2 cellular contexts compared by ENCODE assay signal in genomic region chr9:2788948-2789347, GRCh38.
TF ChIP-seq lines count a peak whose summit lies in the region.

No MANE protein-coding gene starts in this region.

TF ChIP-seq in HepG2, 621 proteins besides CTCF, POLR2A, EP300 and RAD21:
- no peak for TF ChIP-seq TMF1 (CRISPR knock-in tag; IDR thresholded peaks at IDR 0.05; ENCODE audit: low read depth)
- peak; percentile 68 for TF ChIP-seq RBM22 (optimal IDR thresholded peaks at IDR 0.05; ENCODE audit: low read length)

TF ChIP-seq in IMR-90, 13 proteins besides CTCF, POLR2A, EP300 and RAD21:
- TF ChIP-seq MAFK (IDR thresholded peaks at IDR 0.05; ENCODE audit: low read depth, low read length) (no peak), CEBPB (IDR thresholded peaks at IDR 0.05; ENCODE audit: low read depth, low read length) (no peak), SMC3 (IDR thresholded peaks at IDR 0.05; ENCODE audit: low read depth, low read length) (no peak), CHD1 (IDR thresholded peaks at IDR 0.05; ENCODE audit: low read depth, low read length) (no peak), RFX5 (IDR thresholded peaks at IDR 0.05; ENCODE audit: low read depth, low read length) (no peak), MAZ (IDR thresholded peaks at IDR 0.05; ENCODE audit: borderline replicate concordance, low read depth, low read length) (no peak), RCOR1 (IDR thresholded peaks at IDR 0.05; ENCODE audit: insufficient replicate concordance, low read length) (no peak), MXI1 (IDR thresholded peaks at IDR 0.05; ENCODE audit: borderline replicate concordance, low read depth, low read length) (no peak), USF2 (IDR thresholded peaks at IDR 0.05; ENCODE audit: low read depth, low read length) (no peak), NFE2L2 (IDR thresholded peaks at IDR 0.05; ENCODE audit: low read depth, low read length) (no peak), FOS (IDR thresholded peaks at IDR 0.05; ENCODE audit: low read depth, low read length) (no peak), BHLHE40 (IDR thresholded peaks at IDR 0.05; ENCODE audit: low read depth, low read length) (no peak), ELK1 (IDR thresholded peaks at IDR 0.05; ENCODE audit: borderline replicate concordance, low read depth, low read length) (no peak)
